In genomic region chr20:1320902-1321653, GRCh38 we compare ENCODE assay signal across 22 cellular contexts. TPM values are rescaled to one million over a fixed set of nuclear protein-coding genes. Genes with fewer than 3 reads are reported as not detected.
DNase-seq lines count a peak whose midpoint lies in the region; ATAC-seq and TF ChIP-seq lines count a peak whose summit lies in the region.
"Had no signal": no experiment of that assay in that cellular context is flagged by ENCODE, and none has a peak within 500 bp of the region (broad histone marks: within the 10 kb centered on the region; RNA-seq: fewer than 3 reads in every experiment).

No MANE protein-coding gene starts in this region.

- peak overlapping the region; percentile 54 for H3K27ac Mint-ChIP-seq in central memory CD8-positive, alpha-beta T cell (ENCODE audit: low read depth)
- H3K27ac Mint-ChIP-seq: B cell; stimulated activated naive CD8-positive, alpha-beta T cell treated with anti-CD3 and anti-CD28 coated beads, Interleukin-15, Interleukin-2, amounts not matched to agents 100 ng/mL and 50 ng/mL, for 24 hours; WTC11 had no signal

- H4K20me1 ChIP-seq in Karpas-422 (ENCODE audit: insufficient read depth, low read depth, low read length): no peaks in the 10 kb centered on the region

- H3K27me3 ChIP-seq in stomach (no peaks in the 10 kb centered on the region), Karpas-422 (ENCODE audit: low read length) (no peaks in the 10 kb centered on the region)

- H3K36me3 Mint-ChIP-seq in central memory CD8-positive, alpha-beta T cell (ENCODE audit: insufficient read depth): peaks cover 2% of the 10 kb centered on the region
- H3K36me3 Mint-ChIP-seq: WTC11 had no signal

- no peaks in the 10 kb centered on the region for H3K4me1 Mint-ChIP-seq in central memory CD8-positive, alpha-beta T cell
- H3K4me1 Mint-ChIP-seq: B cell, WTC11 had no signal

- H3K27me3 Mint-ChIP-seq in central memory CD8-positive, alpha-beta T cell: no peaks in the 10 kb centered on the region
- H3K27me3 Mint-ChIP-seq: B cell; stimulated activated naive CD8-positive, alpha-beta T cell treated with anti-CD3 and anti-CD28 coated beads, Interleukin-15, Interleukin-2, amounts not matched to agents 100 ng/mL and 50 ng/mL, for 24 hours had no signal

- H3K9me3 ChIP-seq in stomach: no peaks in the 10 kb centered on the region
- H3K9me3 ChIP-seq in Karpas-422 (ENCODE audit: low read length): no peaks in the 10 kb centered on the region
- H3K9me3 ChIP-seq: Caco-2 had no signal

- TF ChIP-seq CTCF in stomach (IDR thresholded peaks at IDR 0.05): no peak

- no peaks in the 10 kb centered on the region for H3K9me3 Mint-ChIP-seq in central memory CD8-positive, alpha-beta T cell
- H3K9me3 Mint-ChIP-seq: stimulated activated naive CD8-positive, alpha-beta T cell treated with anti-CD3 and anti-CD28 coated beads, Interleukin-15, Interleukin-2, amounts not matched to agents 100 ng/mL and 50 ng/mL, for 24 hours; WTC11 had no signal

- H3K79me2 ChIP-seq in Karpas-422 (ENCODE audit: low read length): peaks cover 9% of the 10 kb centered on the region

- DNase-seq in SHP77 (lab: John Stamatoyannopoulos, UW) (peak; percentile 17 to 21), SHP77 treated with DMSO at 0.1 percent for 48 hours (lab: John Stamatoyannopoulos, UW) (no peak), myocyte (ENCODE audit: low read depth) (peak; percentile 80), stomach (no peak), iPS-NIHi11 (ENCODE audit: low spot score) (no peak), hypothalamus (lab: John Stamatoyannopoulos, UW) (no peak), Karpas-422 (no peak)
- DNase-seq in central memory CD8-positive, alpha-beta T cell (ENCODE audit: low spot score in 2 of 2): no peak
- DNase-seq: activated CD4-positive, alpha-beta T cell treated with anti-CD3 and anti-CD28 coated beads, Interleukin-2, amount 50 U/mL, for 48 hours; activated effector memory CD4-positive, alpha-beta T cell treated with Interleukin-2 at 50 U/mL for 16 hours; Caco-2; left colon; midbrain; NCI-H1694 treated with DMSO at 0.1 percent for 48 hours; NCI-H526; stimulated activated CD4-positive, alpha-beta T cell treated with anti-CD3 and anti-CD28 coated beads, Interleukin-4, amount 100 ng/mL, for 24 hours; T-helper 9 cell; trophoblast cell had no signal

- H3K4me1 ChIP-seq in stomach (peaks cover 10 to 36% (median 18%) of the 10 kb centered on the region in 4 donors), Karpas-422 (ENCODE audit: low read length) (peaks cover 16% of the 10 kb centered on the region)

- intact Hi-C loops in stomach (cut with DNase I; ENCODE audit: low total_unique reads): no loop called here

- H3K9ac ChIP-seq in Karpas-422 (ENCODE audit: low read length): no peak overlapping the region

- no peaks in the 10 kb centered on the region for H3K9me2 ChIP-seq in Karpas-422 (replicated peaks; ENCODE audit: insufficient read depth, low read length)

- no peak for TF ChIP-seq POLR2A in stomach (IDR thresholded peaks at IDR 0.05)

- H3K4me3 Mint-ChIP-seq in central memory CD8-positive, alpha-beta T cell: no peak overlapping the region
- H3K4me3 Mint-ChIP-seq: B cell; stimulated activated naive CD8-positive, alpha-beta T cell treated with anti-CD3 and anti-CD28 coated beads, Interleukin-15, Interleukin-2, amounts not matched to agents 100 ng/mL and 50 ng/mL, for 24 hours; WTC11 had no signal

- no peak for TF ChIP-seq EP300 in stomach (IDR thresholded peaks at IDR 0.05)

- no peak overlapping the region for H2AFZ ChIP-seq in Karpas-422 (ENCODE audit: low read length)

- H3K4me2 ChIP-seq in Karpas-422 (ENCODE audit: low read depth, low read length, poor library complexity, severe bottlenecking): no peak overlapping the region

- H3K27ac ChIP-seq in stomach (peak overlapping the region in 3 of 5 donors; percentile 98 to 99 (median 99)), Karpas-422 (ENCODE audit: low read length) (no peak overlapping the region)

- no peak overlapping the region for H3K4me3 ChIP-seq in stomach
- H3K4me3 ChIP-seq in Karpas-422 (ENCODE audit: low read length): no peak overlapping the region
- H3K4me3 ChIP-seq: coronary artery had no signal

- no peak for ATAC-seq in central memory CD8-positive, alpha-beta T cell (replicated peaks; ENCODE audit: extremely low read depth, poor library complexity, severe bottlenecking)
- ATAC-seq: left colon, WTC11 had no signal

- peaks cover 0 to 21% (median 6%) of the 10 kb centered on the region in 4 donors for H3K36me3 ChIP-seq in stomach
- no peaks in the 10 kb centered on the region for H3K36me3 ChIP-seq in Karpas-422 (ENCODE audit: insufficient read depth, low read length)

- WGBS in stomach, 5 donors: 62 to 74% (median 68%) methylated on average over 14 to 17 of the region's 17 CpGs

RNA-seq across cellular contexts. Expression of gene SDCBP2, which starts 7.9 kb away (rescaled TPM):
- total RNA-seq in myocyte (1.8 and 4.0 TPM in 2 replicates), stomach (10 to 100 TPM; 33.3 to 90.9 (median 68.3) TPM)
- 2.7 TPM for polyA plus RNA-seq in myocyte (2012)
- 100 to 1,000 TPM in 1 of 3 donors, 10 to 100 TPM in 2; 38.4 to 297 (median 52.8) TPM for polyA plus RNA-seq in stomach
- 1.8 TPM in 1 of 2 replicates, not detected in the other for total RNA-seq in Karpas-422 (2014; rRNA removed; shearing (Covaris generic); ENCODE audit: low replicate concordance)

RNA-seq across cellular contexts. Expression of gene SNPH, which starts 55.0 kb away (rescaled TPM):
- total RNA-seq in myocyte (29.4 and 36.5 TPM in 2 replicates), stomach (10 to 100 TPM in 1 of 5 donors, 1 to 10 TPM in 4; 1.8 to 15.6 (median 8.0) TPM)
- 13.3 TPM for polyA plus RNA-seq in myocyte (2012)
- polyA plus RNA-seq in stomach: 1 to 10 TPM; 1.8 to 4.2 (median 3.6) TPM
- total RNA-seq in Karpas-422 (2014; rRNA removed; shearing (Covaris generic); ENCODE audit: low replicate concordance): 0.93 and 1.4 TPM in 2 replicates

Comparison
In these comparisons a context has a peak if more than half of its experiments do, and no peak if none do; other contexts are left out.
1. DNase-seq: peak in SHP77 (2 of 2) and myocyte (single experiment); none in SHP77 treated with DMSO at 0.1 percent for 48 hours (single experiment), central memory CD8-positive, alpha-beta T cell (0 of 2), stomach (single experiment), iPS-NIHi11 (single experiment), hypothalamus (0 of 51) and Karpas-422 (single experiment).